In the genomic region with DNA sequence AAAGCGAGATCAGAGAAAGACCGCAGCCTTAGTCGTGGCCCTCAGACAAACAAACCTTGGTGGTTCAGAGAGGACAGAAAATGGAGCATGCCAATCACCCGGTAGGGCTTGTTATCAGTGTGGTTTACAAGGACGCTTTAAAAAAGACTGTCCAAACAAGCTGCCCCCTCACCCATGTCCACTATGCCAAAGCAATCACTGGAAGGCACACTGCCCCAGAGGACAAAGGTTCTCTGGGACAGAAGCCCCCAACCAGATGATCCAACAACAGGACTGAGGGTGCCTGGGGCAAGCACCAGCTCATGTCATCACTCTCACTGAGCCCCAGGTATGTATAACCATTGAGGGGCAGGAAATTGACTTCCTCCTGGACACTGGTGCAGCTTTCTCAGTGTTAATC, we compare ENCODE assay signal across 6 cellular contexts. TPM values are rescaled to one million over a fixed set of nuclear protein-coding genes. Genes with fewer than 3 reads are reported as not detected.
"Had no signal": no experiment of that assay in that cellular context is flagged by ENCODE, and none has a peak within 500 bp of the region (broad histone marks: within the 10 kb centered on the region; RNA-seq: fewer than 3 reads in every experiment).

No MANE protein-coding gene starts in this region.

RNA-seq across cellular contexts. Expression of gene IFIT1B, which starts 31.4 kb away (rescaled TPM):
- total RNA-seq: HepG2, HT-29, HT1080, IMR-90, K562 had no signal
- polyA plus RNA-seq: HepG2, IgD-negative memory B cell, IMR-90, K562 had no signal
